In genomic region chr3:66574091-66574490, GRCh38 we compare ENCODE assay signal across 29 cellular contexts.
DNase-seq lines count a peak whose midpoint lies in the region; ATAC-seq, FAIRE-seq and TF ChIP-seq lines count a peak whose summit lies in the region.
"Had no signal": no experiment of that assay in that cellular context is flagged by ENCODE, and none has a peak within 500 bp of the region (broad histone marks: within the 10 kb centered on the region; RNA-seq: fewer than 3 reads in every experiment).

No MANE protein-coding gene starts in this region.

- FAIRE-seq in H1 (lab: Jason Lieb, UNC), result no peak
- FAIRE-seq: A204.1, A549, D721Med had no signal

- no peak overlapping the region for H4K91ac ChIP-seq in H1 (replicated peaks; ENCODE audit: insufficient read length, low read length)

- whole genome bisulfite sequencing in H1 (ENCODE audit: extremely low coverage in 1 of 2, insufficient coverage in 1 of 2, insufficient read length in 1 of 2, insufficient replicate concordance in 2 of 2, low coverage in 1 of 2, low lambda C conversion rate in 2 of 2, missing lambda C conversion rate in 1 of 2), 2 experiments, result 70% methylated on average over 2 of the region's 2 CpGs; no CpG with 5 or more reads in 1 of the 2 experiments

- H4K8ac ChIP-seq in H1 (ENCODE audit: extremely low read depth, insufficient read depth, low read length), result no peak overlapping the region

- H3K27ac ChIP-seq in Karpas-422 (ENCODE audit: low read length), result peak overlapping the region; percentile 98
- no peak overlapping the region for H3K27ac ChIP-seq in H1 (ENCODE audit: low read depth, low read length)
- H3K27ac ChIP-seq: 22Rv1; A549; BLaER1; BLaER1 treated with 17β-estradiol and CSF1 and Interleukin-3, amounts not matched to agents 10 nM and 100 nM had no signal

- H3K9me2 ChIP-seq in Karpas-422 (replicated peaks; ENCODE audit: insufficient read depth, low read length), result no peaks in the 10 kb centered on the region

- peaks cover 0 to 5% of the 10 kb centered on the region in 2 donors for H3K4me1 Mint-ChIP-seq in natural killer cell
- H3K4me1 Mint-ChIP-seq: B cell; CD14-positive monocyte; CD4-positive, CD25-positive, alpha-beta regulatory T cell had no signal

- H3K27ac Mint-ChIP-seq in natural killer cell, result no peak overlapping the region
- H3K27ac Mint-ChIP-seq: B cell; CD14-positive monocyte; CD4-positive, alpha-beta memory T cell; CD4-positive, alpha-beta T cell; CD4-positive, CD25-positive, alpha-beta regulatory T cell; CD8-positive, alpha-beta T cell had no signal

- TF ChIP-seq POLR2A in H1 (IDR thresholded peaks at IDR 0.05; ENCODE audit: control extremely low read depth in 1 of 2, low read depth in 2 of 2, low read length in 2 of 2), result no peak

- no peak overlapping the region; the same call in 1 of the 2 replicates for H3K18ac ChIP-seq in H1 (ENCODE audit: extremely low read depth, low read length)

- no peak overlapping the region for H2BK12ac ChIP-seq in H1 (ENCODE audit: low read depth, low read length)

- DNase-seq in Karpas-422, result peak; percentile 93
- DNase-seq in MV-4-11 (lab: John Stamatoyannopoulos, UW), result peak; percentile 27
- no peak for DNase-seq in H1 (ENCODE audit: low read depth in 1 of 2, low spot score in 2 of 2)
- no peak for DNase-seq in activated T-cell treated with anti-CD3 and anti-CD28 coated beads, Interleukin-2, amount 50 U/mL, for 48 hours
- DNase-seq in natural killer cell, result no peak
- DNase-seq: 8988T; AML-193; C1 segment of cervical spinal cord; CD4-positive, alpha-beta memory T cell; CD4-positive, alpha-beta T cell; CD4-positive, CD25-positive, alpha-beta regulatory T cell; CD8-positive, alpha-beta memory T cell; CD8-positive, alpha-beta T cell; COR-L47; DMS 273 treated with DMSO at 0.1 percent for 48 hours; DMS153; DMS79; EL had no signal

- no peaks in the 10 kb centered on the region for H3K79me1 ChIP-seq in H1 (ENCODE audit: low read depth, low read length)

- intact Hi-C loops in natural killer cell (cut with micrococcal nuclease), result no loop called here

- no peak overlapping the region for H3K14ac ChIP-seq in H1 (ENCODE audit: insufficient read length)

- TF ChIP-seq RAD21 in H1 (IDR thresholded peaks at IDR 0.05 in 1 of 2, conservative IDR thresholded peaks at IDR 0.05 in 1 of 2; ENCODE audit: low read depth in 2 of 2, low read length in 2 of 2), result no peak

- H3K79me2 ChIP-seq in Karpas-422 (ENCODE audit: low read length) (no peaks in the 10 kb centered on the region), H1 (ENCODE audit: control insufficient read depth in 1 of 2, insufficient read depth in 2 of 2, low read length in 2 of 2) (no peaks in the 10 kb centered on the region)

- TF ChIP-seq CTCF in H1 (IDR thresholded peaks at IDR 0.05; ENCODE audit: control extremely low read depth in 1 of 3, insufficient read depth in 1 of 3, low read depth in 1 of 3, low read length in 3 of 3) (no peak), natural killer cell (IDR thresholded peaks at IDR 0.05) (no peak)

- no peaks in the 10 kb centered on the region for H3K36me3 Mint-ChIP-seq in natural killer cell
- H3K36me3 Mint-ChIP-seq: CD14-positive monocyte; CD4-positive, alpha-beta memory T cell; CD8-positive, alpha-beta memory T cell; CD8-positive, alpha-beta T cell had no signal

- H3K4me3 Mint-ChIP-seq in natural killer cell, result no peak overlapping the region
- H3K4me3 Mint-ChIP-seq: B cell; CD14-positive monocyte; CD4-positive, alpha-beta memory T cell; CD4-positive, alpha-beta T cell; CD8-positive, alpha-beta memory T cell; CD8-positive, alpha-beta T cell had no signal

- peak overlapping the region; percentile 55 for H3K4me2 ChIP-seq in Karpas-422 (ENCODE audit: low read depth, low read length, poor library complexity, severe bottlenecking)
- H3K4me2 ChIP-seq in H1 (ENCODE audit: insufficient read depth in 1 of 2, low read depth in 2 of 2, low read length in 2 of 2), result no peak overlapping the region; a peak in 1 of 4 replicates
- H3K4me2 ChIP-seq: A549; BLaER1; BLaER1 treated with 17β-estradiol and CSF1 and Interleukin-3, amounts not matched to agents 10 nM and 100 nM had no signal

- no peaks in the 10 kb centered on the region for H3K27me3 ChIP-seq in Karpas-422 (ENCODE audit: low read length)
- peaks cover 0 to 13% (median 0%) of the 10 kb centered on the region in 4 experiments; a peak in 2 of 7 replicates for H3K27me3 ChIP-seq in H1 (replicated peaks in 1 of 4; ENCODE audit: control insufficient read depth in 3 of 4, extremely low read depth in 1 of 4, insufficient read depth in 3 of 4, low read length in 3 of 4)
- H3K27me3 ChIP-seq: BE2C had no signal

- H2BK20ac ChIP-seq in H1 (ENCODE audit: low read length), result no peak overlapping the region

- POLR2A ChIA-PET in H1 (lab: Charles Lee; ENCODE audit: partially characterized antibody), result no interaction called here

- H3K4me3 ChIP-seq in Karpas-422 (ENCODE audit: low read length) (0 out of 2 replicates have a peak overlapping the region, but pooled peaks have one; percentile 5), H1 (ENCODE audit: extremely low read depth in 1 of 4, insufficient read depth in 2 of 4, low read depth in 3 of 4, low read length in 4 of 4) (no peak overlapping the region)
- H3K4me3 ChIP-seq: A549; BLaER1; BLaER1 treated with 17β-estradiol and CSF1 and Interleukin-3, amounts not matched to agents 10 nM and 100 nM had no signal

- H3K23me2 ChIP-seq in H1 (ENCODE audit: low read depth, low read length), result peaks cover 3% of the 10 kb centered on the region

- ATAC-seq in natural killer cell, result no peak
- no peak for ATAC-seq in HG03354 (IDR thresholded peaks at IDR 0.05; ENCODE audit: poor library complexity, severe bottlenecking, unreplicated experiment)
- ATAC-seq: CD8-positive, alpha-beta T cell had no signal

- CTCF ChIA-PET in H1 (lab: Charles Lee; ENCODE audit: partially characterized antibody), result interaction anchor here (0.8 to 2.3 kb wide), 11 partner anchors 9 to 167 kb away, joined by 3 to 19 read pairs (median 4); no protein-coding TSS in a partner anchor

- no peak overlapping the region for H2BK15ac ChIP-seq in H1 (ENCODE audit: low read length)

- H3K4me1 ChIP-seq in Karpas-422 (ENCODE audit: low read length), result peaks cover 97% of the 10 kb centered on the region
- H3K4me1 ChIP-seq in H1 (replicated peaks in 1 of 4; ENCODE audit: control insufficient read depth in 3 of 4, insufficient read depth in 4 of 4, low read length in 3 of 4), result peaks cover 3 to 14% (median 8%) of the 10 kb centered on the region in 4 experiments; a peak in 6 of 7 replicates
- H3K4me1 ChIP-seq: A549, BE2C, BLaER1, Caco-2 had no signal

- TF ChIP-seq EP300 in H1 (IDR thresholded peaks at IDR 0.05; ENCODE audit: borderline replicate concordance in 1 of 2, low read depth in 2 of 2, low read length in 2 of 2), result no peak

- no peak overlapping the region for H3K56ac ChIP-seq in H1 (replicated peaks; ENCODE audit: insufficient read length, low read depth, low read length)

- no peak overlapping the region for H4K5ac ChIP-seq in H1 (ENCODE audit: insufficient read length, low read depth, low read length)

- H2AK5ac ChIP-seq in H1 (ENCODE audit: low read depth, low read length), result no peak overlapping the region

- peak overlapping the region; percentile 60 for H3K9ac ChIP-seq in Karpas-422 (ENCODE audit: low read length)
- no peak overlapping the region for H3K9ac ChIP-seq in H1 (replicated peaks in 1 of 4; ENCODE audit: extremely low read depth in 1 of 4, low read depth in 3 of 4, low read length in 3 of 4)
- H3K9ac ChIP-seq: BLaER1; BLaER1 treated with 17β-estradiol and CSF1 and Interleukin-3, amounts not matched to agents 10 nM and 100 nM had no signal

- peaks cover 0 to 3% of the 10 kb centered on the region in 2 donors for H3K9me3 Mint-ChIP-seq in natural killer cell
- H3K9me3 Mint-ChIP-seq: CD4-positive, alpha-beta T cell had no signal

- no peak overlapping the region for H3K23ac ChIP-seq in H1 (ENCODE audit: insufficient read length)

- H4K20me1 ChIP-seq in Karpas-422 (ENCODE audit: insufficient read depth, low read depth, low read length), result no peaks in the 10 kb centered on the region
- no peaks in the 10 kb centered on the region for H4K20me1 ChIP-seq in H1 (replicated peaks in 1 of 2; ENCODE audit: control insufficient read depth in 1 of 2, insufficient read depth in 2 of 2, low read length in 2 of 2)
- H4K20me1 ChIP-seq: BLaER1 had no signal

- H2AFZ ChIP-seq in Karpas-422 (ENCODE audit: low read length) (no peak overlapping the region), H1 (ENCODE audit: low read length) (no peak overlapping the region)

- no peaks in the 10 kb centered on the region; the same call in 1 of the 2 replicates for H3K9me3 ChIP-seq in Karpas-422 (ENCODE audit: low read length)
- H3K9me3 ChIP-seq in H1 (ENCODE audit: insufficient read depth in 2 of 2, low read depth in 1 of 2, low read length in 1 of 2), result peaks cover 3 to 4% of the 10 kb centered on the region in 2 experiments; a peak in 3 of 4 replicates
- H3K9me3 ChIP-seq: A549, BE2C, Caco-2 had no signal

- H2BK120ac ChIP-seq in H1 (replicated peaks; ENCODE audit: low read depth, low read length), result peak overlapping the region; percentile 0

- peaks cover 52 to 63% of the 10 kb centered on the region in 2 donors for H3K27me3 Mint-ChIP-seq in natural killer cell (ENCODE audit: low read depth in 2 of 2)
- H3K27me3 Mint-ChIP-seq: CD4-positive, alpha-beta T cell had no signal

- no peak overlapping the region for H2BK5ac ChIP-seq in H1 (ENCODE audit: low read depth, low read length)

- H3K4ac ChIP-seq in H1 (replicated peaks; ENCODE audit: insufficient read length, low read depth, low read length), result no peak overlapping the region

- peaks cover 4% of the 10 kb centered on the region; the same call in 1 of the 2 replicates for H3K36me3 ChIP-seq in Karpas-422 (ENCODE audit: insufficient read depth, low read length)
- H3K36me3 ChIP-seq in H1 (ENCODE audit: control insufficient read depth in 2 of 4, insufficient read depth in 4 of 4, low read length in 3 of 4), result no peaks in the 10 kb centered on the region
- H3K36me3 ChIP-seq: BE2C, BLaER1 had no signal

TF ChIP-seq in H1, 55 proteins besides CTCF, POLR2A, EP300 and RAD21 (continues in another document):
- no peak for TF ChIP-seq SIRT6 (IDR thresholded peaks at IDR 0.05; ENCODE audit: low read length)
- no peak for TF ChIP-seq ATF3 (IDR thresholded peaks at IDR 0.05; ENCODE audit: insufficient read depth, low read depth, low read length)
- TF ChIP-seq BACH1 (IDR thresholded peaks at IDR 0.05; ENCODE audit: low read length), result no peak
- TF ChIP-seq, protein P1, sequence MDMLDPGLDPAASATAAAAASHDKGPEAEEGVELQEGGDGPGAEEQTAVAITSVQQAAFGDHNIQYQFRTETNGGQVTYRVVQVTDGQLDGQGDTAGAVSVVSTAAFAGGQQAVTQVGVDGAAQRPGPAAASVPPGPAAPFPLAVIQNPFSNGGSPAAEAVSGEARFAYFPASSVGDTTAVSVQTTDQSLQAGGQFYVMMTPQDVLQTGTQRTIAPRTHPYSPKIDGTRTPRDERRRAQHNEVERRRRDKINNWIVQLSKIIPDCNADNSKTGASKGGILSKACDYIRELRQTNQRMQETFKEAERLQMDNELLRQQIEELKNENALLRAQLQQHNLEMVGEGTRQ (IDR thresholded peaks at IDR 0.05; ENCODE audit: low read length), result no peak

Comparison
In these comparisons a context has a peak if more than half of its experiments do, and no peak if none do; other contexts are left out.
1. DNase-seq: peak in Karpas-422 (single experiment) and MV-4-11 (single experiment); none in H1 (0 of 2), activated T-cell treated with anti-CD3 and anti-CD28 coated beads, Interleukin-2, amount 50 U/mL, for 48 hours (0 of 2) and natural killer cell (single experiment).